Comparison of ENCODE assay signal across 35 cellular contexts in genomic region chrX:80576267-80576666, GRCh38.
"Had no signal": no experiment of that assay in that cellular context is flagged by ENCODE, and none has a peak within 500 bp of the region (broad histone marks: within the 10 kb centered on the region; RNA-seq: fewer than 3 reads in every experiment).

No MANE protein-coding gene starts in this region.

- H3K36me3 Mint-ChIP-seq: activated naive CD8-positive, alpha-beta T cell; brain had no signal

- H3K27me3 ChIP-seq: ascending aorta, cardiac muscle cell, colonic mucosa, esophagus squamous epithelium, gastrocnemius medialis had no signal

- H3K27ac Mint-ChIP-seq: activated B cell treated with CpG ODN at 0.5 μM for 24 hours; activated CD8-positive, alpha-beta T cell treated with anti-CD3 and anti-CD28 coated beads for 36 hours; activated naive CD8-positive, alpha-beta T cell; activated T-helper 17 cell treated with anti-CD3 and anti-CD28 coated beads, Interleukin-2, amount 50 U/mL, for 72 hours; brain; T-helper 17 cell; T-helper 2 cell treated with Interferon-gamma antibody and Interleukin-4, amounts not matched to agents 5 μg/mL and 100 μg/mL, for 36 hours had no signal

- H3K9me3 Mint-ChIP-seq: activated B cell treated with CpG ODN at 0.5 μM for 24 hours; activated CD8-positive, alpha-beta T cell treated with anti-CD3 and anti-CD28 coated beads for 36 hours; activated T-cell treated with anti-CD3 and anti-CD28 coated beads, Interleukin-2, amount 50 U/mL, for 4 hours; activated T-helper 17 cell treated with anti-CD3 and anti-CD28 coated beads, Interleukin-2, amount 50 U/mL, for 72 hours; T-helper 2 cell treated with Interferon-gamma antibody and Interleukin-4, amounts not matched to agents 5 μg/mL and 100 μg/mL, for 36 hours had no signal

- FAIRE-seq: endometrium, endothelial cell of umbilical vein had no signal

- H3K36me3 ChIP-seq: ascending aorta, breast epithelium, cardiac muscle cell, colonic mucosa, esophagus squamous epithelium, gastrocnemius medialis, WERI-Rb-1 had no signal

- H3K4me3 Mint-ChIP-seq: activated B cell treated with CpG ODN at 0.5 μM for 24 hours; activated CD8-positive, alpha-beta T cell treated with anti-CD3 and anti-CD28 coated beads for 36 hours; activated naive CD8-positive, alpha-beta T cell; activated T-cell treated with anti-CD3 and anti-CD28 coated beads, Interleukin-2, amount 50 U/mL, for 4 hours; activated T-helper 17 cell treated with anti-CD3 and anti-CD28 coated beads, Interleukin-2, amount 50 U/mL, for 72 hours; brain; T-helper 17 cell; T-helper 2 cell treated with Interferon-gamma antibody and Interleukin-4, amounts not matched to agents 5 μg/mL and 100 μg/mL, for 36 hours had no signal

- DNase-seq: activated B cell treated with CpG ODN at 0.5 μM for 24 hours; activated CD4-positive, alpha-beta T cell treated with anti-CD3 and anti-CD28 coated beads for 48 hours; activated CD4-positive, alpha-beta T cell treated with anti-CD3 and anti-CD28 coated beads, Interleukin-2, amount 50 U/mL, for 1 hour; activated CD4-positive, alpha-beta T cell treated with anti-CD3 and anti-CD28 coated beads, Interleukin-2, amount 50 U/mL, for 48 hours; activated CD8-positive, alpha-beta memory T cell treated with anti-CD3 and anti-CD28 coated beads for 24 hours; activated CD8-positive, alpha-beta T cell treated with anti-CD3 and anti-CD28 coated beads for 36 hours; activated effector memory CD4-positive, alpha-beta T cell treated with Interleukin-2 at 50 U/mL for 16 hours; activated gamma-delta T cell treated with Interleukin-2 at 50 U/mL for 16 hours; activated naive CD4-positive, alpha-beta T cell treated with anti-CD3 and anti-CD28 coated beads, Interleukin-2, amount 50 U/mL, for 16 hours; activated naive CD4-positive, alpha-beta T cell treated with Interleukin-2 at 50 U/mL for 16 hours; activated T-cell treated with anti-CD3 and anti-CD28 coated beads, Interleukin-2, amount 50 U/mL, for 4 hours; amygdala; central memory CD4-positive, alpha-beta T cell; cerebellar nuclear complex; colonic mucosa; effector CD8-positive, alpha-beta T cell; esophagus squamous epithelium; foreskin fibroblast; gastrocnemius medialis; glutamatergic neuron; T-helper 1 cell; T-helper 17 cell; T1000; WERI-Rb-1 had no signal

- H3K27me3 Mint-ChIP-seq: activated B cell treated with CpG ODN at 0.5 μM for 24 hours; activated CD8-positive, alpha-beta T cell treated with anti-CD3 and anti-CD28 coated beads for 36 hours; activated naive CD8-positive, alpha-beta T cell; activated T-helper 17 cell treated with anti-CD3 and anti-CD28 coated beads, Interleukin-2, amount 50 U/mL, for 72 hours; brain; T-helper 17 cell had no signal

- H3K4me3 ChIP-seq: ascending aorta, breast epithelium, cardiac muscle cell, colonic mucosa, esophagus squamous epithelium, gastrocnemius medialis had no signal

- H3K9me3 ChIP-seq: ascending aorta, breast epithelium, colonic mucosa, esophagus squamous epithelium, gastrocnemius medialis had no signal

- ATAC-seq: activated CD4-positive, CD25-positive, alpha-beta regulatory T cell treated with anti-CD3 and anti-CD28 coated beads, Interleukin-2, amount 50 U/mL, for 24 hours; activated CD8-positive, alpha-beta T cell treated with anti-CD3 and anti-CD28 coated beads for 36 hours; activated T-cell treated with anti-CD3 and anti-CD28 coated beads, Interleukin-2, amount 50 U/mL, for 4 hours; activated T-helper 17 cell treated with anti-CD3 and anti-CD28 coated beads, Interleukin-2, amount 50 U/mL, for 72 hours; gastrocnemius medialis; T-helper 17 cell had no signal

- H3K4me1 ChIP-seq: ascending aorta, breast epithelium, colonic mucosa, esophagus squamous epithelium, gastrocnemius medialis had no signal

- H3K27ac ChIP-seq: ascending aorta, breast epithelium, cardiac muscle cell, colonic mucosa, epithelial cell of prostate, esophagus squamous epithelium, gastrocnemius medialis, WERI-Rb-1 had no signal

- H3K4me1 Mint-ChIP-seq: activated B cell treated with CpG ODN at 0.5 μM for 24 hours; activated T-helper 17 cell treated with anti-CD3 and anti-CD28 coated beads, Interleukin-2, amount 50 U/mL, for 72 hours; brain; T-helper 17 cell had no signal
